ENCODE assay signal across 8 cellular contexts in genomic region chr5:131164931-131165727, GRCh38. TPM values are rescaled to one million over a fixed set of nuclear protein-coding genes. Genes with fewer than 3 reads are reported as not detected.
DNase-seq lines count a peak whose midpoint lies in the region; ATAC-seq and TF ChIP-seq lines count a peak whose summit lies in the region.

Gene HINT1 (minus strand): TSS chr5:131165256. CDS start chr5:131165205, 51 bp downstream.

- peaks cover 0 to 33% (median 14%) of the 10 kb centered on the region in 4 donors for H3K4me1 ChIP-seq in right lobe of liver

- H3K36me3 Mint-ChIP-seq in CD14-positive monocyte = peaks cover 18 to 21% of the 10 kb centered on the region in 2 donors

- TF ChIP-seq POLR2A in right lobe of liver (IDR thresholded peaks at IDR 0.05) = peak; percentile 87

- WGBS in right lobe of liver (ENCODE audit: insufficient coverage, low coverage, low lambda C conversion rate, missing lambda C conversion rate) = under 1% methylated on average over 11 of the region's 49 CpGs

- intact Hi-C loops in CD14-positive monocyte (cut with micrococcal nuclease) = loop anchor here (5.0 to 10.0 kb wide), 2 partner anchors 90 to 217 kb away; no protein-coding TSS in a partner anchor
- intact Hi-C loops in right lobe of liver (cut with DNase I) = no loop called here

- no peaks in the 10 kb centered on the region for H3K9me3 ChIP-seq in right lobe of liver

- H3K27me3 Mint-ChIP-seq in CD14-positive monocyte (ENCODE audit: low read depth in 3 of 3) = peaks cover 0 to 4% (median 0%) of the 10 kb centered on the region in 3 donors

- peak; percentile 80 for ATAC-seq in GM19372 (IDR thresholded peaks at IDR 0.05; ENCODE audit: low read depth, unreplicated experiment)
- peak; percentile 80 for ATAC-seq in HG03558 (IDR thresholded peaks at IDR 0.05; ENCODE audit: extremely low read depth, unreplicated experiment)
- ATAC-seq in right lobe of liver = peak; percentile 87 to 93 (median 88)

- H3K9me3 Mint-ChIP-seq in CD14-positive monocyte = no peaks in the 10 kb centered on the region

- H3K27ac Mint-ChIP-seq in CD14-positive monocyte = peak within 1 kb of the TSS; percentile 89 to 95 (median 94)

- no peaks in the 10 kb centered on the region for H3K27me3 ChIP-seq in right lobe of liver

- H3K36me3 ChIP-seq in right lobe of liver = peaks cover 0 to 30% (median 17%) of the 10 kb centered on the region in 4 donors

- peak within 1 kb of the TSS; percentile 94 to 95 for H3K4me3 Mint-ChIP-seq in CD14-positive monocyte

- TF ChIP-seq CTCF in CD14-positive monocyte (IDR thresholded peaks at IDR 0.05) = peak; percentile 7
- peak in 3 of 4 donors; percentile 0 to 28 (median 24) for TF ChIP-seq CTCF in right lobe of liver (IDR thresholded peaks at IDR 0.05)

- peak; percentile 82 for DNase-seq in CD14-positive monocyte (ENCODE audit: low spot score)
- DNase-seq in NCI-H748 (lab: John Stamatoyannopoulos, UW; ENCODE audit: unreplicated experiment) = peak; percentile 95
- DNase-seq in activated CD4-positive, alpha-beta T cell treated with anti-CD3 and anti-CD28 coated beads, Interleukin-2, amount 50 U/mL, for 4 hours = peak; percentile 85 to 88
- peak; percentile 93 for DNase-seq in dermis blood vessel endothelial cell
- peak; percentile 96 to 97 (median 96) for DNase-seq in right lobe of liver
- DNase-seq in stimulated activated CD4-positive, alpha-beta T cell treated with anti-CD3 and anti-CD28 coated beads, Interleukin-4, amount 100 ng/mL, for 48 hours (ENCODE audit: low read depth in 2 of 2) = peak; percentile 88 to 91

- H3K4me3 ChIP-seq in right lobe of liver = peak within 1 kb of the TSS; percentile 89 to 94 (median 93)

- peak within 1 kb of the TSS; percentile 90 to 98 (median 96) for H3K27ac ChIP-seq in right lobe of liver

- H3K4me1 Mint-ChIP-seq in CD14-positive monocyte = peaks cover 25% of the 10 kb centered on the region

RNA-seq across cellular contexts. Expression of gene HINT1, which starts in this region (rescaled TPM):
- polyA plus RNA-seq in CD14-positive monocyte = 100 to 1,000 TPM; 191 to 223 TPM
- total RNA-seq in dermis blood vessel endothelial cell (97.4 and 198 TPM in 2 replicates), right lobe of liver (100 to 1,000 TPM; 145 to 246 (median 196) TPM)

Comparison
In these comparisons a context has a peak if more than half of its experiments do, and no peak if none do; other contexts are left out.
1. Peak in every context shown above with its lines: DNase-seq, ATAC-seq, H3K4me3 ChIP-seq and H3K27ac ChIP-seq.
2. intact Hi-C loops: an anchor here in CD14-positive monocyte (5.0 to 10.0 kb wide); none called in right lobe of liver.